In genomic region chr2:74917702-74918619, GRCh38 we compare ENCODE assay signal across 1 cellular context.
TF ChIP-seq lines count a peak whose summit lies in the region.

No MANE protein-coding gene starts in this region.

TF ChIP-seq in HepG2, 621 proteins besides CTCF, POLR2A, EP300 and RAD21 (continued from another document):
- TF ChIP-seq KAT8 (CRISPR knock-in tag; IDR thresholded peaks at IDR 0.05) (peak; percentile 46), PLRG1 (conservative IDR thresholded peaks at IDR 0.05) (no peak), TFDP2 (CRISPR knock-in tag; IDR thresholded peaks at IDR 0.05) (peak; percentile 56; the same call in 1 of the 2 replicates), SOX13 (IDR thresholded peaks at IDR 0.05) (0 out of 2 replicates have a peak, but pooled peaks have one; percentile 65), SOX13 (CRISPR knock-in tag; conservative IDR thresholded peaks at IDR 0.05 in 1 of 2, IDR thresholded peaks at IDR 0.05 in 1 of 2) (peak in 1 of 2 experiments; percentile 80; a peak in 2 of 4 replicates), ZNF607 (CRISPR knock-in tag; IDR thresholded peaks at IDR 0.05; ENCODE audit: borderline replicate concordance) (peak; percentile 83), NR2F6 (IDR thresholded peaks at IDR 0.05) (no peak), NR2F6 (CRISPR knock-in tag; IDR thresholded peaks at IDR 0.05) (peak; percentile 69; the same call in 1 of the 2 replicates), ZNF354B (CRISPR knock-in tag; IDR thresholded peaks at IDR 0.05) (no peak), SOX6 (IDR thresholded peaks at IDR 0.05) (no peak; the same call in 1 of the 2 replicates), SOX6 (CRISPR knock-in tag; IDR thresholded peaks at IDR 0.05) (peak; percentile 82), IKZF5 (CRISPR knock-in tag; IDR thresholded peaks at IDR 0.05) (peak; percentile 75; the same call in 1 of the 2 replicates), ZNF296 (CRISPR knock-in tag; conservative IDR thresholded peaks at IDR 0.05) (no peak), GATAD2A (CRISPR knock-in tag; IDR thresholded peaks at IDR 0.05) (peak; percentile 81), PITX1 (CRISPR knock-in tag; IDR thresholded peaks at IDR 0.05) (peak; percentile 81), NFKB2 (CRISPR knock-in tag; IDR thresholded peaks at IDR 0.05; ENCODE audit: borderline replicate concordance) (no peak), HDAC2 (CRISPR knock-in tag; IDR thresholded peaks at IDR 0.05) (peak; percentile 83), ZNF614 (CRISPR knock-in tag; IDR thresholded peaks at IDR 0.05; ENCODE audit: borderline replicate concordance) (peak; percentile 57; the same call in 1 of the 2 replicates), FOXA3 (CRISPR knock-in tag; IDR thresholded peaks at IDR 0.05) (peak; percentile 83), RCOR2 (CRISPR knock-in tag; IDR thresholded peaks at IDR 0.05) (peak; percentile 76), ETV5 (CRISPR knock-in tag; IDR thresholded peaks at IDR 0.05; ENCODE audit: borderline replicate concordance) (peak; percentile 72; the same call in 1 of the 2 replicates), ZNF335 (CRISPR knock-in tag; IDR thresholded peaks at IDR 0.05) (peak; percentile 35; the same call in 1 of the 2 replicates), GMEB1 (CRISPR knock-in tag; IDR thresholded peaks at IDR 0.05; ENCODE audit: borderline replicate concordance) (peak; percentile 42; the same call in 1 of the 2 replicates), BCLAF1 (IDR thresholded peaks at IDR 0.05) (no peak), CEBPB (IDR thresholded peaks at IDR 0.05; ENCODE audit: borderline replicate concordance, low read depth, low read length) (peak; percentile 14; the same call in 1 of the 2 replicates), ZNF331 (CRISPR knock-in tag; IDR thresholded peaks at IDR 0.05) (peak; percentile 35; the same call in 1 of the 2 replicates), HOXA5 (CRISPR knock-in tag; IDR thresholded peaks at IDR 0.05) (no peak), ZGPAT (CRISPR knock-in tag; IDR thresholded peaks at IDR 0.05) (peak; percentile 82), ZFP91 (CRISPR knock-in tag; IDR thresholded peaks at IDR 0.05; ENCODE audit: borderline replicate concordance) (no peak), ISX (CRISPR knock-in tag; conservative IDR thresholded peaks at IDR 0.05) (no peak)
TF ChIP-seq in HepG2: peak in this region for 176.
